ENCODE assay signal across 7 cellular contexts in the genomic region with DNA sequence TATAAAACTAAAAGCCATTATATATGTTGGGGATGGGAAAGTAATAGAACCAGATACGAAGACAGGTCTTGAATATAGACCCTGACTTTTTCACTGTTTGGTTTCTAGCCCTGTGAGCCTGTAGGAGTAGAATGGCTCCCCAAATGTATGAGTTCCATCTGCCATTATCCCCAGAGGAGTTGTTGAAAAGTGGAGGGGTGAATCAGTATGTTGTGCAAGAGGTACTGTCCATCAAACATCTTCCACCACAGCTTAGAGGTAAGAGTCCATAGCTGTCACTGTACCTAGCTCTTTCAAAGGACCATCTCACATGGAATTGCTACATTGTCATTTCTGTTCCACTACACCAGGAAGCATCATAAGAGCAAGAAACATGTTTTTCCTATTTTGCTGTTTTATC. TPM values are rescaled to one million over a fixed set of nuclear protein-coding genes. Genes with fewer than 3 reads are reported as not detected.
DNase-seq lines count a peak whose midpoint lies in the region; ATAC-seq lines count a peak whose summit lies in the region.

No MANE protein-coding gene starts in this region.

- H4K91ac ChIP-seq in trophoblast cell (ENCODE audit: low read depth, low read length): no peak overlapping the region

- peak; percentile 14 for DNase-seq in GM23248
- DNase-seq in NT2/D1 (ENCODE audit: low read depth, low spot score): no peak
- DNase-seq in trophoblast cell: no peak
- no peak for DNase-seq in NCI-H2171 (lab: John Stamatoyannopoulos, UW)
- DNase-seq in NCI-H345 (lab: John Stamatoyannopoulos, UW): no peak

- H3K27me3 ChIP-seq in GM23248 (replicated peaks; ENCODE audit: insufficient read depth) (no peaks in the 10 kb centered on the region), NT2/D1 (ENCODE audit: insufficient read depth, insufficient read length) (no peaks in the 10 kb centered on the region), ectodermal cell (ENCODE audit: control insufficient read depth, insufficient read depth, low read length, poor library complexity, severe bottlenecking) (no peaks in the 10 kb centered on the region), trophoblast cell (ENCODE audit: insufficient read depth, low read length) (no peaks in the 10 kb centered on the region)

- no peak for ATAC-seq in GM21381 (IDR thresholded peaks at IDR 0.05; ENCODE audit: unreplicated experiment)

- peak overlapping the region; percentile 83 for H3K4me2 ChIP-seq in GM23248 (ENCODE audit: unreplicated experiment)
- peak overlapping the region; percentile 85 for H3K4me2 ChIP-seq in trophoblast cell (ENCODE audit: low read length)

- no peak overlapping the region for H2AK5ac ChIP-seq in trophoblast cell (ENCODE audit: low read length)

- 86 to 96% methylated on average over 1 of the region's 1 CpG for WGBS in GM23248 (ENCODE audit: low coverage in 1 of 2, low lambda C conversion rate in 2 of 2, missing lambda C conversion rate in 2 of 2), 2 experiments
- WGBS in ectodermal cell, 2 experiments: 78 to 93% methylated on average over 1 of the region's 1 CpG
- WGBS in trophoblast cell (ENCODE audit: extremely low coverage, insufficient coverage, insufficient read length): no CpG with 5 or more reads among the region's 1 CpG

- H3K9ac ChIP-seq in GM23248 (peak overlapping the region; percentile 97; the same call in 1 of the 2 replicates), NT2/D1 (ENCODE audit: insufficient read length, low read depth) (peak overlapping the region; percentile 71), trophoblast cell (ENCODE audit: low read length) (no peak overlapping the region)

- no peak overlapping the region for H4K8ac ChIP-seq in trophoblast cell (ENCODE audit: low read depth, low read length)

- no peaks in the 10 kb centered on the region for H4K20me1 ChIP-seq in GM23248 (ENCODE audit: insufficient read depth)

- no peak overlapping the region for H3K27ac ChIP-seq in GM23248
- H3K27ac ChIP-seq in ectodermal cell (ENCODE audit: insufficient read depth, low read depth, low read length, poor library complexity, severe bottlenecking): no peak overlapping the region
- H3K27ac ChIP-seq in trophoblast cell (ENCODE audit: low read depth, low read length): no peak overlapping the region

- H3K23ac ChIP-seq in trophoblast cell (ENCODE audit: low read length): no peak overlapping the region

- peaks cover 8% of the 10 kb centered on the region for H3K79me1 ChIP-seq in trophoblast cell (ENCODE audit: low read length)

- in situ Hi-C loops in GM23248 (cut with MboI): no loop called here

- no peak overlapping the region for H3K4ac ChIP-seq in trophoblast cell (ENCODE audit: low read depth, low read length)

- H3K9me3 ChIP-seq in GM23248 (ENCODE audit: low read depth) (no peaks in the 10 kb centered on the region), NT2/D1 (ENCODE audit: insufficient read depth, low read length) (no peaks in the 10 kb centered on the region), ectodermal cell (ENCODE audit: control insufficient read depth, low read length) (no peaks in the 10 kb centered on the region), trophoblast cell (ENCODE audit: insufficient read depth, low read depth, low read length) (peaks cover 2% of the 10 kb centered on the region)

- H3K9me2 ChIP-seq in GM23248 (ENCODE audit: insufficient read depth): no peaks in the 10 kb centered on the region

- no peak overlapping the region for H3K14ac ChIP-seq in trophoblast cell (ENCODE audit: low read length)

- no peak overlapping the region for H2BK5ac ChIP-seq in trophoblast cell (ENCODE audit: low read depth, low read length, poor library complexity)

- H3K79me2 ChIP-seq in GM23248 (ENCODE audit: insufficient read depth): peaks cover 68% of the 10 kb centered on the region
- peaks cover 5% of the 10 kb centered on the region for H3K79me2 ChIP-seq in trophoblast cell (ENCODE audit: control insufficient read depth, insufficient read depth, low read length, poor library complexity)

- H3F3A ChIP-seq in GM23248 (ENCODE audit: insufficient read depth): peaks cover 18% of the 10 kb centered on the region

- H4K12ac ChIP-seq in trophoblast cell (ENCODE audit: low read depth, low read length): no peak overlapping the region

- peaks cover 26% of the 10 kb centered on the region; the same call in 1 of the 2 replicates for H3K36me3 ChIP-seq in GM23248 (ENCODE audit: low read depth)
- H3K36me3 ChIP-seq in NT2/D1 (ENCODE audit: insufficient read depth, insufficient read length, low read length): peaks cover 74% of the 10 kb centered on the region
- H3K36me3 ChIP-seq in ectodermal cell (ENCODE audit: control insufficient read depth, insufficient read depth, low read length): peaks cover 27% of the 10 kb centered on the region
- H3K36me3 ChIP-seq in trophoblast cell (ENCODE audit: control insufficient read depth in 1 of 2, insufficient read depth in 2 of 2, low read length in 2 of 2): peaks cover 17 to 23% of the 10 kb centered on the region in 2 experiments

- H3K4me1 ChIP-seq in GM23248 (ENCODE audit: insufficient read depth): peaks cover 21% of the 10 kb centered on the region
- no peaks in the 10 kb centered on the region for H3K4me1 ChIP-seq in NT2/D1 (ENCODE audit: insufficient read depth, insufficient read length)
- peaks cover 13% of the 10 kb centered on the region for H3K4me1 ChIP-seq in ectodermal cell (ENCODE audit: control insufficient read depth, insufficient read depth, low read length)
- H3K4me1 ChIP-seq in trophoblast cell (ENCODE audit: control insufficient read depth in 1 of 2, insufficient read depth in 2 of 2, low read length in 2 of 2): peaks cover 0 to 6% of the 10 kb centered on the region in 2 experiments

- H3K4me3 ChIP-seq in GM23248 (peak overlapping the region; percentile 98), NT2/D1 (ENCODE audit: insufficient read length, low read depth) (peak overlapping the region; percentile 98), ectodermal cell (ENCODE audit: insufficient read depth, low read depth, low read length) (peak overlapping the region; percentile 63), trophoblast cell (ENCODE audit: low read depth, low read length) (no peak overlapping the region)

- H3K18ac ChIP-seq in trophoblast cell (ENCODE audit: low read length): no peak overlapping the region

- H2BK12ac ChIP-seq in trophoblast cell (ENCODE audit: low read length): no peak overlapping the region

- H2AFZ ChIP-seq in GM23248 (no peak overlapping the region), trophoblast cell (ENCODE audit: insufficient read depth, low read length, poor library complexity) (no peak overlapping the region)

- H2BK120ac ChIP-seq in trophoblast cell (ENCODE audit: insufficient read depth, low read length, poor library complexity): no peak overlapping the region

RNA-seq across cellular contexts. Expression of gene NCAPD2, which starts 1.1 kb away (rescaled TPM):
- 26.3 and 46.8 TPM in 2 replicates for total RNA-seq in GM23248 (2014; rRNA removed; shearing (Covaris generic))
- polyA plus RNA-seq in GM23248 (2016; fragmentation: Nextera tagmentation; extraction: Ambion mirVana): 15.5 and 17.6 TPM in 2 replicates
- polyA plus RNA-seq in ectodermal cell (2013, experiment 1 of 4): 127 TPM
- 115 TPM for polyA plus RNA-seq in ectodermal cell (2013, experiment 2 of 4)
- 112 TPM for polyA plus RNA-seq in ectodermal cell (2013, experiment 3 of 4)
- 112 TPM for polyA plus RNA-seq in ectodermal cell (2013, experiment 4 of 4)
- polyA plus RNA-seq in trophoblast cell (2013): 39.3 and 41.7 TPM in 2 replicates

RNA-seq across cellular contexts. Expression of gene MRPL51, which starts 1.9 kb away (rescaled TPM):
- total RNA-seq in GM23248 (2014; rRNA removed; shearing (Covaris generic)): 29.8 and 68.3 TPM in 2 replicates
- polyA plus RNA-seq in GM23248 (2016; fragmentation: Nextera tagmentation; extraction: Ambion mirVana): 286 and 301 TPM in 2 replicates
- polyA plus RNA-seq in ectodermal cell (2013, experiment 1 of 4): 188 TPM
- 181 TPM for polyA plus RNA-seq in ectodermal cell (2013, experiment 2 of 4)
- polyA plus RNA-seq in ectodermal cell (2013, experiment 3 of 4): 217 TPM
- 237 TPM for polyA plus RNA-seq in ectodermal cell (2013, experiment 4 of 4)
- 534 and 575 TPM in 2 replicates for polyA plus RNA-seq in trophoblast cell (2013)

RNA-seq across cellular contexts. Expression of gene VAMP1, which starts 24.5 kb away (rescaled TPM):
- total RNA-seq in GM23248 (2014; rRNA removed; shearing (Covaris generic)): 5.0 and 17.3 TPM in 2 replicates
- 7.8 and 9.8 TPM in 2 replicates for polyA plus RNA-seq in GM23248 (2016; fragmentation: Nextera tagmentation; extraction: Ambion mirVana)
- 25.1 TPM for polyA plus RNA-seq in ectodermal cell (2013, experiment 1 of 4)
- 21.6 TPM for polyA plus RNA-seq in ectodermal cell (2013, experiment 2 of 4)
- 27.4 TPM for polyA plus RNA-seq in ectodermal cell (2013, experiment 3 of 4)
- polyA plus RNA-seq in ectodermal cell (2013, experiment 4 of 4): 35.2 TPM
- 8.1 and 8.3 TPM in 2 replicates for polyA plus RNA-seq in trophoblast cell (2013)

RNA-seq across cellular contexts. Expression of gene GAPDH, which starts 39.3 kb away (rescaled TPM):
- total RNA-seq in GM23248 (2014; rRNA removed; shearing (Covaris generic)): 6,196 and 7,726 TPM in 2 replicates
- polyA plus RNA-seq in GM23248 (2016; fragmentation: Nextera tagmentation; extraction: Ambion mirVana): 7,868 and 8,138 TPM in 2 replicates
- polyA plus RNA-seq in ectodermal cell (2013, experiment 1 of 4): 5,249 TPM
- polyA plus RNA-seq in ectodermal cell (2013, experiment 2 of 4): 4,581 TPM
- 4,175 TPM for polyA plus RNA-seq in ectodermal cell (2013, experiment 3 of 4)
- 4,249 TPM for polyA plus RNA-seq in ectodermal cell (2013, experiment 4 of 4)
- polyA plus RNA-seq in trophoblast cell (2013): 5,061 and 5,152 TPM in 2 replicates

RNA-seq across cellular contexts. Expression of gene TAPBPL, which starts 43.1 kb away (rescaled TPM):
- total RNA-seq in GM23248 (2014; rRNA removed; shearing (Covaris generic)): 7.8 and 8.1 TPM in 2 replicates
- polyA plus RNA-seq in GM23248 (2016; fragmentation: Nextera tagmentation; extraction: Ambion mirVana): 9.2 and 9.4 TPM in 2 replicates
- not detected for polyA plus RNA-seq in ectodermal cell (2013, experiment 1 of 4)
- polyA plus RNA-seq in ectodermal cell (2013, experiment 2 of 4): 0.66 TPM
- polyA plus RNA-seq in ectodermal cell (2013, experiment 3 of 4): 0.37 TPM
- 0.20 TPM for polyA plus RNA-seq in ectodermal cell (2013, experiment 4 of 4)
- polyA plus RNA-seq in trophoblast cell (2013): 0.04 and 0.17 TPM in 2 replicates
